In genomic region chr1:150066838-150067183, GRCh38 we compare ENCODE assay signal across 8 cellular contexts. TPM values are rescaled to one million over a fixed set of nuclear protein-coding genes. Genes with fewer than 3 reads are reported as not detected.
DNase-seq lines count a peak whose midpoint lies in the region; ATAC-seq and TF ChIP-seq lines count a peak whose summit lies in the region.

No MANE protein-coding gene starts in this region.

- peaks cover 10% of the 10 kb centered on the region for H3K4me1 Mint-ChIP-seq in glutamatergic neuron (ENCODE audit: low read depth, unreplicated experiment)
- H3K4me1 Mint-ChIP-seq in osteocyte (ENCODE audit: unreplicated experiment): peaks cover 31% of the 10 kb centered on the region

- H3K27me3 Mint-ChIP-seq in glutamatergic neuron (ENCODE audit: unreplicated experiment) (peaks cover 1% of the 10 kb centered on the region), osteocyte (ENCODE audit: unreplicated experiment) (no peaks in the 10 kb centered on the region)

- H3K9me3 Mint-ChIP-seq in glutamatergic neuron (ENCODE audit: unreplicated experiment): peaks cover 5% of the 10 kb centered on the region
- H3K9me3 Mint-ChIP-seq in osteocyte (ENCODE audit: unreplicated experiment): no peaks in the 10 kb centered on the region

- DNase-seq in GM13977 (ENCODE audit: low spot score) (peak; percentile 25), NCI-H524 treated with DMSO at 0.1 percent for 48 hours (lab: John Stamatoyannopoulos, UW) (peak; percentile 52), activated T-helper 1 cell treated with Interleukin-2 at 50 U/mL for 16 hours (ENCODE audit: low read depth) (peak; percentile 1), glutamatergic neuron (peak; percentile 57), osteocyte (ENCODE audit: extremely low spot score, unreplicated experiment) (no peak), ureter (ENCODE audit: low spot score) (peak; percentile 63), NCI-H187 treated with DMSO at 0.1 percent for 48 hours (lab: John Stamatoyannopoulos, UW) (no peak)

- H3K27ac Mint-ChIP-seq in glutamatergic neuron (ENCODE audit: unreplicated experiment): peak overlapping the region; percentile 99
- peak overlapping the region; percentile 96 for H3K27ac Mint-ChIP-seq in osteocyte (ENCODE audit: unreplicated experiment)

- no peaks in the 10 kb centered on the region for H3K36me3 Mint-ChIP-seq in glutamatergic neuron (ENCODE audit: unreplicated experiment)
- no peaks in the 10 kb centered on the region for H3K36me3 Mint-ChIP-seq in osteocyte (ENCODE audit: unreplicated experiment)

- ATAC-seq in HG02798 (IDR thresholded peaks at IDR 0.05; ENCODE audit: poor library complexity, unreplicated experiment): peak; percentile 28

- H3K4me3 Mint-ChIP-seq in glutamatergic neuron (ENCODE audit: unreplicated experiment) (peak overlapping the region; percentile 95), osteocyte (ENCODE audit: unreplicated experiment) (peak overlapping the region; percentile 93)

- in situ Hi-C loops in GM13977 (cut with MboI; ENCODE audit: low pct_unique_long_range_greater_than_20kb, low sequenced_read_pairs, unreplicated experiment): no loop called here

- TF ChIP-seq CTCF in GM13977 (IDR thresholded peaks at IDR 0.05; ENCODE audit: extremely low read depth, insufficient read depth, missing control alignments): no peak
- TF ChIP-seq CTCF in glutamatergic neuron (IDR thresholded peaks at IDR 0.05; ENCODE audit: partially characterized antibody, unreplicated experiment): no peak
- TF ChIP-seq CTCF in osteocyte (IDR thresholded peaks at IDR 0.05): no peak

RNA-seq across cellular contexts. Expression of gene VPS45, which starts 0.8 kb away (rescaled TPM):
- total RNA-seq in glutamatergic neuron (ENCODE audit: unreplicated experiment) (60.0 TPM), osteocyte (37.0 and 43.6 TPM in 2 replicates), ureter (56.4 TPM)

RNA-seq across cellular contexts. Expression of gene OTUD7B, which starts 56.3 kb away (rescaled TPM):
- total RNA-seq in glutamatergic neuron (ENCODE audit: unreplicated experiment) (15.4 TPM), osteocyte (25.1 and 26.2 TPM in 2 replicates), ureter (34.3 TPM)

Comparison
In these comparisons a context has a peak if more than half of its experiments do, and no peak if none do; other contexts are left out.
1. DNase-seq: peak in GM13977 (single experiment), NCI-H524 treated with DMSO at 0.1 percent for 48 hours (single experiment), activated T-helper 1 cell treated with Interleukin-2 at 50 U/mL for 16 hours (single experiment), glutamatergic neuron (single experiment) and ureter (single experiment); none in osteocyte (single experiment) and NCI-H187 treated with DMSO at 0.1 percent for 48 hours (single experiment).